Comparison of ENCODE assay signal across 16 cellular contexts in the genomic region with DNA sequence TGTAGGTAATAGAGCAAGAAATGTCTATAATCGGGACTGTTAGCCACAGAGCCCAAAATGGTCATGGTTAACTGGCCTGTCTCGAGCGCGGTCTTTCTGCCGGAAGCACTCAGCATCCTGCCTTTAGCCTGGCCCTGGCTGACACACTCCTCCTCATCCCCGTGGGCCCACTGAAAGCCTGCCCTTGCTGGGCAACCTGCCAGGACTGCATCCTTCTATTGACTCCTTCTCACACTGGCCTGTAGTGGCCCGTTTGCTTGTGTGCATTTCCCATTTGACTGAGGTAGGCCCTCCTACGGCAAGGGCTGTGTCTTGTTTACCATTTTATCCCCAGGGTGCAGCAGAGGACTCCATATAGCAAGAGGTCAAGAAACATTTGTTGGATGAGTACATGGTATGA.
A peak's percentile ranks its signal among the peaks of the same experiment; 100 is the strongest.
DNase-seq lines count a peak whose midpoint lies in the region; ATAC-seq and TF ChIP-seq lines count a peak whose summit lies in the region.
"Had no signal": no experiment of that assay in that cellular context is flagged by ENCODE, and none has a peak within 500 bp of the region (broad histone marks: within the 10 kb centered on the region; RNA-seq: fewer than 3 reads in every experiment).

No MANE protein-coding gene starts in this region.

- no peak for TF ChIP-seq EP300 in SK-N-SH (IDR thresholded peaks at IDR 0.05; ENCODE audit: borderline replicate concordance in 1 of 2, low read depth in 1 of 2, low read length in 1 of 2)

- no peak overlapping the region for H3K4me2 ChIP-seq in SK-N-SH

- no peak for ATAC-seq in SK-N-SH treated with all-trans-retinoic acid at 6 μM for 48 hours
- no peak for ATAC-seq in GM18517 (IDR thresholded peaks at IDR 0.05; ENCODE audit: unreplicated experiment)
- ATAC-seq: activated T-cell treated with anti-CD3 and anti-CD28 coated beads, Interleukin-2, amount 50 U/mL, for 4 hours; gastrocnemius medialis; natural killer cell treated with Interleukin-12 subunit alpha and Interleukin-12 subunit beta and Interleukin-15 and Interleukin-18, amount 100 ng/mL, for 72 hours had no signal

- CTCF ChIA-PET in SK-N-SH (lab: Yijun Ruan, JAX) = interaction anchor here (1.2 kb wide), 1 partner anchor 47 kb away, joined by 3 read pairs; no protein-coding TSS in a partner anchor

- DNase-seq in SK-N-SH (no peak), NCI-H510A treated with DMSO at 0.1 percent for 48 hours (lab: John Stamatoyannopoulos, UW) (peak; percentile 68), cardiac fibroblast (ENCODE audit: low read depth in 2 of 2) (peak; percentile 60 to 70), skeletal muscle cell (ENCODE audit: low read depth) (peak; percentile 28), GM20000 (ENCODE audit: low spot score) (no peak)
- DNase-seq in activated effector memory CD4-positive, alpha-beta T cell treated with Interleukin-2 at 50 U/mL for 16 hours = no peak
- DNase-seq: activated T-cell treated with anti-CD3 and anti-CD28 coated beads, Interleukin-2, amount 50 U/mL, for 4 hours; CD8-positive, alpha-beta memory T cell; gastrocnemius medialis; IMR-90; T-helper 9 cell had no signal

- no peaks in the 10 kb centered on the region for H3K9me3 ChIP-seq in SK-N-SH
- H3K9me3 ChIP-seq: gastrocnemius medialis, vagina had no signal

- TF ChIP-seq RAD21 in SK-N-SH (IDR thresholded peaks at IDR 0.05; ENCODE audit: low read length) = no peak

- H3K36me3 ChIP-seq in SK-N-SH (replicated peaks in 1 of 2; ENCODE audit: control insufficient read depth in 1 of 2, insufficient read depth in 2 of 2, low read length in 1 of 2) = no peaks in the 10 kb centered on the region
- H3K36me3 ChIP-seq: gastrocnemius medialis, vagina had no signal

- POLR2A ChIA-PET in SK-N-SH (lab: Yijun Ruan, JAX) = no interaction called here

- H3F3A ChIP-seq in SK-N-SH (replicated peaks; ENCODE audit: insufficient read depth) = no peaks in the 10 kb centered on the region

- no peak overlapping the region for H2AFZ ChIP-seq in SK-N-SH (ENCODE audit: low read depth)

- no peaks in the 10 kb centered on the region for H3K79me2 ChIP-seq in SK-N-SH (ENCODE audit: insufficient read depth)

- H3K9ac ChIP-seq in SK-N-SH = no peak overlapping the region

- no peaks in the 10 kb centered on the region for H3K27me3 ChIP-seq in SK-N-SH (ENCODE audit: insufficient read depth)
- H3K27me3 ChIP-seq: gastrocnemius medialis, vagina had no signal

- WGBS in SK-N-SH (ENCODE audit: low lambda C conversion rate) = 54% methylated on average over 8 of the region's 8 CpGs

- H3K27ac ChIP-seq in SK-N-SH (ENCODE audit: low read depth in 2 of 2, low read length in 1 of 2) = no peak overlapping the region
- H3K27ac ChIP-seq: gastrocnemius medialis, RWPE1, vagina had no signal

- no peaks in the 10 kb centered on the region; a peak in 1 of 4 replicates for H3K4me1 ChIP-seq in SK-N-SH (ENCODE audit: control insufficient read depth in 1 of 2, insufficient read depth in 2 of 2, low read depth in 1 of 2, low read length in 1 of 2)
- H3K4me1 ChIP-seq: gastrocnemius medialis, vagina had no signal

- TF ChIP-seq CTCF in SK-N-SH (IDR thresholded peaks at IDR 0.05) (no peak), cardiac fibroblast (IDR thresholded peaks at IDR 0.05; ENCODE audit: low read depth, low read length) (no peak), GM20000 (IDR thresholded peaks at IDR 0.05; ENCODE audit: extremely low read depth, missing control alignments) (no peak)

- H4K20me1 ChIP-seq in SK-N-SH (ENCODE audit: insufficient read depth) = no peaks in the 10 kb centered on the region

- no peaks in the 10 kb centered on the region for H3K9me2 ChIP-seq in SK-N-SH

- H3K4me3 ChIP-seq in SK-N-SH (ENCODE audit: low read depth in 2 of 2, low read length in 1 of 2) = no peak overlapping the region
- H3K4me3 ChIP-seq in cardiac fibroblast (replicated peaks in 1 of 2; ENCODE audit: low read depth in 2 of 2, low read length in 2 of 2) = no peak overlapping the region
- H3K4me3 ChIP-seq in skeletal muscle cell (ENCODE audit: low read depth, low read length) = no peak overlapping the region
- H3K4me3 ChIP-seq: gastrocnemius medialis, vagina had no signal

TF ChIP-seq in SK-N-SH treated with all-trans-retinoic acid at 6 μM for 48 hours, 23 proteins besides CTCF, POLR2A, EP300 and RAD21:
- TF ChIP-seq TOX (CRISPR knock-in tag; IDR thresholded peaks at IDR 0.05; ENCODE audit: borderline replicate concordance) (no peak), ZFP3 (CRISPR knock-in tag; IDR thresholded peaks at IDR 0.05) (0 out of 2 replicates have a peak, but pooled peaks have one; percentile 34)

TF ChIP-seq in SK-N-SH, 30 proteins besides CTCF, POLR2A, EP300 and RAD21:
- TF ChIP-seq SMC3 (IDR thresholded peaks at IDR 0.05; ENCODE audit: low read depth, low read length) (no peak), TCF12 (IDR thresholded peaks at IDR 0.05) (no peak), RCOR1 (IDR thresholded peaks at IDR 0.05; ENCODE audit: low read length) (no peak), NRF1 (IDR thresholded peaks at IDR 0.05; ENCODE audit: low read depth, low read length) (no peak), NFIC (IDR thresholded peaks at IDR 0.05; ENCODE audit: borderline replicate concordance) (no peak), MEF2A (IDR thresholded peaks at IDR 0.05; ENCODE audit: borderline replicate concordance, low read depth) (no peak), MXI1 (IDR thresholded peaks at IDR 0.05; ENCODE audit: low read depth, low read length) (no peak), EZH2phosphoT487 (IDR thresholded peaks at IDR 0.05; ENCODE audit: borderline replicate concordance, low read depth) (no peak), RFX5 (IDR thresholded peaks at IDR 0.05; ENCODE audit: low read length) (no peak), CHD2 (IDR thresholded peaks at IDR 0.05; ENCODE audit: low read length, partially characterized antibody) (no peak), YY1 (IDR thresholded peaks at IDR 0.05; ENCODE audit: low read depth) (no peak), ELF1 (IDR thresholded peaks at IDR 0.05) (no peak), POLR2AphosphoS5 (IDR thresholded peaks at IDR 0.05; ENCODE audit: low read depth, low read length) (no peak), TAF1 (IDR thresholded peaks at IDR 0.05; ENCODE audit: borderline replicate concordance, low read depth, low read length) (no peak), SIN3A (IDR thresholded peaks at IDR 0.05; ENCODE audit: borderline replicate concordance, low read depth, low read length) (no peak), FOXJ3 (CRISPR knock-in tag; IDR thresholded peaks at IDR 0.05) (no peak), FOSL2 (IDR thresholded peaks at IDR 0.05; ENCODE audit: borderline replicate concordance, low read depth) (no peak)
- TF ChIP-seq, protein P1, sequence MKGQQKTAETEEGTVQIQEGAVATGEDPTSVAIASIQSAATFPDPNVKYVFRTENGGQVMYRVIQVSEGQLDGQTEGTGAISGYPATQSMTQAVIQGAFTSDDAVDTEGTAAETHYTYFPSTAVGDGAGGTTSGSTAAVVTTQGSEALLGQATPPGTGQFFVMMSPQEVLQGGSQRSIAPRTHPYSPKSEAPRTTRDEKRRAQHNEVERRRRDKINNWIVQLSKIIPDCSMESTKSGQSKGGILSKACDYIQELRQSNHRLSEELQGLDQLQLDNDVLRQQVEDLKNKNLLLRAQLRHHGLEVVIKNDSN (IDR thresholded peaks at IDR 0.05; ENCODE audit: borderline replicate concordance, low read depth) = no peak
- TF ChIP-seq, protein P2, sequence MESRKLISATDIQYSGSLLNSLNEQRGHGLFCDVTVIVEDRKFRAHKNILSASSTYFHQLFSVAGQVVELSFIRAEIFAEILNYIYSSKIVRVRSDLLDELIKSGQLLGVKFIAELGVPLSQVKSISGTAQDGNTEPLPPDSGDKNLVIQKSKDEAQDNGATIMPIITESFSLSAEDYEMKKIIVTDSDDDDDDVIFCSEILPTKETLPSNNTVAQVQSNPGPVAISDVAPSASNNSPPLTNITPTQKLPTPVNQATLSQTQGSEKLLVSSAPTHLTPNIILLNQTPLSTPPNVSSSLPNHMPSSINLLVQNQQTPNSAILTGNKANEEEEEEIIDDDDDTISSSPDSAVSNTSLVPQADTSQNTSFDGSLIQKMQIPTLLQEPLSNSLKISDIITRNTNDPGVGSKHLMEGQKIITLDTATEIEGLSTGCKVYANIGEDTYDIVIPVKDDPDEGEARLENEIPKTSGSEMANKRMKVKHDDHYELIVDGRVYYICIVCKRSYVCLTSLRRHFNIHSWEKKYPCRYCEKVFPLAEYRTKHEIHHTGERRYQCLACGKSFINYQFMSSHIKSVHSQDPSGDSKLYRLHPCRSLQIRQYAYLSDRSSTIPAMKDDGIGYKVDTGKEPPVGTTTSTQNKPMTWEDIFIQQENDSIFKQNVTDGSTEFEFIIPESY (IDR thresholded peaks at IDR 0.05; ENCODE audit: borderline replicate concordance, low read depth) = no peak
- TF ChIP-seq, protein P3, sequence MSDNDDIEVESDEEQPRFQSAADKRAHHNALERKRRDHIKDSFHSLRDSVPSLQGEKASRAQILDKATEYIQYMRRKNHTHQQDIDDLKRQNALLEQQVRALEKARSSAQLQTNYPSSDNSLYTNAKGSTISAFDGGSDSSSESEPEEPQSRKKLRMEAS (IDR thresholded peaks at IDR 0.05; ENCODE audit: low read depth) = no peak

Comparison
In these comparisons a context has a peak if more than half of its experiments do, and no peak if none do; other contexts are left out.
1. DNase-seq: peak in NCI-H510A treated with DMSO at 0.1 percent for 48 hours (single experiment), cardiac fibroblast (2 of 2) and skeletal muscle cell (single experiment); none in SK-N-SH (single experiment), activated effector memory CD4-positive, alpha-beta T cell treated with Interleukin-2 at 50 U/mL for 16 hours (single experiment) and GM20000 (single experiment).